ENCODE assay signal across 18 cellular contexts in the genomic region with DNA sequence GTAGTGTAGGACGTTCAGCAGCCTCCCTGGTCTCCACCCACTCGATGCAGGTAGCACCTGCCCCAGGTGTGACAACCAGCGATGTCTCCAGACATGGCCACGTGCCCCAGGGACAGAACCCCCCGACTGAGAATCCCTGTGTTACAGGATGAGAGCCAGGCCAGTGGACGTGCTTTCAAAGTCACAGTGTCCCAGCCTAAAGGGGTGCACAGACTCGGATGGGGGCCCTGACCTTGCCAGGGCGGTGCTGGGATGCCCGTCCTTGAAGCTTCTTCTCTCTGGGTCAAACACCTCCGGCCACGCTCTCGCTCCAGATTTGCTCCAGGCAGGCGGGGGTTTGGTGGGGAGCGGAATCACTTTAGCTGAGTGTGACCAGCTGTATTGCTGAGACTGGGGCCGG. TPM values are rescaled to one million over a fixed set of nuclear protein-coding genes. Genes with fewer than 3 reads are reported as not detected.
A peak's percentile ranks its signal among the peaks of the same experiment; 100 is the strongest.
DNase-seq lines count a peak whose midpoint lies in the region; ATAC-seq and TF ChIP-seq lines count a peak whose summit lies in the region.
"Had no signal": no experiment of that assay in that cellular context is flagged by ENCODE, and none has a peak within 500 bp of the region (broad histone marks: within the 10 kb centered on the region; RNA-seq: fewer than 3 reads in every experiment).

No MANE protein-coding gene starts in this region.

- peak; percentile 36 for DNase-seq in Right ventricle myocardium superior
- DNase-seq in left ventricle myocardium superior: no peak
- DNase-seq in glutamatergic neuron: peak; percentile 5
- DNase-seq in osteoblast (ENCODE audit: insufficient read length, low spot score, missing footprints): peak; percentile 48
- DNase-seq in upper lobe of right lung: peak; percentile 45
- DNase-seq in iPS-NIHi11 (ENCODE audit: low spot score): no peak
- DNase-seq in RKO (ENCODE audit: low spot score): no peak
- DNase-seq: 8988T; Calu3; CD8-positive, alpha-beta T cell; DND-41; EL; GM23248; HCEC 1CT had no signal

- peaks cover 69% of the 10 kb centered on the region for H3K27me3 ChIP-seq in osteoblast (ENCODE audit: insufficient read depth, low read length)
- no peaks in the 10 kb centered on the region for H3K27me3 ChIP-seq in upper lobe of right lung

- H3K4me3 ChIP-seq in osteoblast (ENCODE audit: insufficient read depth, low read length) (no peak overlapping the region), upper lobe of right lung (no peak overlapping the region)
- H3K4me3 ChIP-seq: BLaER1 treated with 17β-estradiol and CSF1 and Interleukin-3, amounts not matched to agents 10 nM and 100 nM; GM23248 had no signal

- TF ChIP-seq CTCF in glutamatergic neuron (IDR thresholded peaks at IDR 0.05; ENCODE audit: partially characterized antibody, unreplicated experiment) (no peak), osteoblast (IDR thresholded peaks at IDR 0.05; ENCODE audit: extremely low read depth, low read depth, low read length) (no peak), upper lobe of right lung (IDR thresholded peaks at IDR 0.05) (no peak)

- intact Hi-C loops in Right ventricle myocardium superior (cut with DNase I) (no loop called here), left ventricle myocardium superior (cut with micrococcal nuclease) (no loop called here), upper lobe of right lung (cut with DNase I) (no loop called here)

- peaks cover 10% of the 10 kb centered on the region for H3K36me3 Mint-ChIP-seq in glutamatergic neuron (ENCODE audit: unreplicated experiment)
- H3K36me3 Mint-ChIP-seq: CD8-positive, alpha-beta T cell; IgD-negative memory B cell had no signal

- H3K27ac ChIP-seq in osteoblast (ENCODE audit: low read depth, low read length) (no peak overlapping the region), upper lobe of right lung (no peak overlapping the region)
- H3K27ac ChIP-seq: BLaER1 treated with 17β-estradiol and CSF1 and Interleukin-3, amounts not matched to agents 10 nM and 100 nM; GM23248 had no signal

- H3K4me2 ChIP-seq in osteoblast (ENCODE audit: insufficient read depth, low read length): no peak overlapping the region

- H3K36me3 ChIP-seq in osteoblast (ENCODE audit: insufficient read depth, low read length): no peaks in the 10 kb centered on the region
- H3K36me3 ChIP-seq in upper lobe of right lung: no peaks in the 10 kb centered on the region

- no peak overlapping the region for H3K4me3 Mint-ChIP-seq in glutamatergic neuron (ENCODE audit: unreplicated experiment)
- H3K4me3 Mint-ChIP-seq: CD8-positive, alpha-beta T cell; IgD-negative memory B cell had no signal

- peaks cover 7% of the 10 kb centered on the region for H4K20me1 ChIP-seq in osteoblast (ENCODE audit: insufficient read depth, low read length)

- no peak for ATAC-seq in Right ventricle myocardium superior (ENCODE audit: poor library complexity)
- ATAC-seq in left ventricle myocardium superior: no peak
- ATAC-seq in upper lobe of right lung: no peak
- ATAC-seq in GM18858 (IDR thresholded peaks at IDR 0.05; ENCODE audit: unreplicated experiment): no peak
- ATAC-seq: CD8-positive, alpha-beta T cell; HepG2 had no signal

- H3K9me3 Mint-ChIP-seq in glutamatergic neuron (ENCODE audit: unreplicated experiment): peaks cover 5% of the 10 kb centered on the region
- H3K9me3 Mint-ChIP-seq: CD8-positive, alpha-beta T cell had no signal

- peaks cover 9% of the 10 kb centered on the region for H3K27me3 Mint-ChIP-seq in glutamatergic neuron (ENCODE audit: unreplicated experiment)

- H2AFZ ChIP-seq in osteoblast (ENCODE audit: low read length): no peak overlapping the region
- H2AFZ ChIP-seq: GM23248 had no signal

- H3K9me3 ChIP-seq in osteoblast (ENCODE audit: low read depth, low read length) (no peaks in the 10 kb centered on the region), upper lobe of right lung (no peaks in the 10 kb centered on the region)

- no peak overlapping the region for H3K27ac Mint-ChIP-seq in glutamatergic neuron (ENCODE audit: unreplicated experiment)
- H3K27ac Mint-ChIP-seq: CD8-positive, alpha-beta T cell; IgD-negative memory B cell had no signal

- H3K4me1 Mint-ChIP-seq in glutamatergic neuron (ENCODE audit: low read depth, unreplicated experiment): peaks cover 7% of the 10 kb centered on the region
- H3K4me1 Mint-ChIP-seq: IgD-negative memory B cell had no signal

- no peaks in the 10 kb centered on the region for H3K79me2 ChIP-seq in osteoblast (ENCODE audit: insufficient read depth, low read length)

- H3K4me1 ChIP-seq in osteoblast (ENCODE audit: insufficient read depth, low read length) (peaks cover 13% of the 10 kb centered on the region), upper lobe of right lung (no peaks in the 10 kb centered on the region)

RNA-seq across cellular contexts. Expression of a gene that starts 23.3 kb away (rescaled TPM):
- not detected for total RNA-seq in Right ventricle myocardium superior
- total RNA-seq in left ventricle myocardium superior: not detected
- total RNA-seq in glutamatergic neuron (ENCODE audit: unreplicated experiment): 37.6 TPM
- not detected in 2 replicates for total RNA-seq in osteoblast
- total RNA-seq in upper lobe of right lung: not detected
- total RNA-seq: CD8-positive, alpha-beta T cell; HepG2 had no signal

Comparison
In these comparisons a context has a peak if more than half of its experiments do, and no peak if none do; other contexts are left out.
1. DNase-seq: peak in Right ventricle myocardium superior (single experiment), glutamatergic neuron (single experiment), osteoblast (single experiment) and upper lobe of right lung (single experiment); none in left ventricle myocardium superior (single experiment), iPS-NIHi11 (single experiment) and RKO (single experiment).
2. RNA of a gene that starts 23.3 kb away (total RNA-seq): 37.6 TPM in glutamatergic neuron (single experiment); not detected in upper lobe of right lung (single experiment), not detected in Right ventricle myocardium superior (single experiment), not detected in left ventricle myocardium superior (single experiment) and not detected in osteoblast; every median in the first group is over 10 times any median in the second.